Comparison of ENCODE assay signal across 1 cellular context in the genomic region with DNA sequence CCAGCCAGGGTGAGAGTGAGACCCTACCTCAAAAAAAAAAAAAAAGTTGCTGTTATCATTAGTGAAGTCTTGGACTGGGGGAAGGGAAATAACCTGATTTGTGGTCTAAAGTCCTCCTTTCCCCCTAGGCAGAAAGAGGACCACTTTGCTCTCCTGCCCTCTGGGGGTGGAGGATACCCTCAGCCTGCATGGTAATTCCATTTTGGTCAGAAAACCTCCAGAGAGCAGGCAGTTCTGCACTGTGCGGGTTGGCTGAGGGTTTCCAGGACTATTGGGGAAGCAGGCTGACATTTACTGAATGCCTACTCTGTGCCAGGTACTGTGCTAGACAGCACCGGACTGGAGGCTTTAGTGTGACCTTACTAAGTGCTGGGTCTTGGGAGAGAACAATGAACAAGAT.
TF ChIP-seq lines count a peak whose summit lies in the region.

No MANE protein-coding gene starts in this region.

TF ChIP-seq in HEK293, 187 proteins besides CTCF, POLR2A, EP300 and RAD21:
- no peak for TF ChIP-seq ZNF23 (tag by site-specific recombination; IDR thresholded peaks at IDR 0.05; ENCODE audit: borderline replicate concordance)
- TF ChIP-seq, protein P1, sequence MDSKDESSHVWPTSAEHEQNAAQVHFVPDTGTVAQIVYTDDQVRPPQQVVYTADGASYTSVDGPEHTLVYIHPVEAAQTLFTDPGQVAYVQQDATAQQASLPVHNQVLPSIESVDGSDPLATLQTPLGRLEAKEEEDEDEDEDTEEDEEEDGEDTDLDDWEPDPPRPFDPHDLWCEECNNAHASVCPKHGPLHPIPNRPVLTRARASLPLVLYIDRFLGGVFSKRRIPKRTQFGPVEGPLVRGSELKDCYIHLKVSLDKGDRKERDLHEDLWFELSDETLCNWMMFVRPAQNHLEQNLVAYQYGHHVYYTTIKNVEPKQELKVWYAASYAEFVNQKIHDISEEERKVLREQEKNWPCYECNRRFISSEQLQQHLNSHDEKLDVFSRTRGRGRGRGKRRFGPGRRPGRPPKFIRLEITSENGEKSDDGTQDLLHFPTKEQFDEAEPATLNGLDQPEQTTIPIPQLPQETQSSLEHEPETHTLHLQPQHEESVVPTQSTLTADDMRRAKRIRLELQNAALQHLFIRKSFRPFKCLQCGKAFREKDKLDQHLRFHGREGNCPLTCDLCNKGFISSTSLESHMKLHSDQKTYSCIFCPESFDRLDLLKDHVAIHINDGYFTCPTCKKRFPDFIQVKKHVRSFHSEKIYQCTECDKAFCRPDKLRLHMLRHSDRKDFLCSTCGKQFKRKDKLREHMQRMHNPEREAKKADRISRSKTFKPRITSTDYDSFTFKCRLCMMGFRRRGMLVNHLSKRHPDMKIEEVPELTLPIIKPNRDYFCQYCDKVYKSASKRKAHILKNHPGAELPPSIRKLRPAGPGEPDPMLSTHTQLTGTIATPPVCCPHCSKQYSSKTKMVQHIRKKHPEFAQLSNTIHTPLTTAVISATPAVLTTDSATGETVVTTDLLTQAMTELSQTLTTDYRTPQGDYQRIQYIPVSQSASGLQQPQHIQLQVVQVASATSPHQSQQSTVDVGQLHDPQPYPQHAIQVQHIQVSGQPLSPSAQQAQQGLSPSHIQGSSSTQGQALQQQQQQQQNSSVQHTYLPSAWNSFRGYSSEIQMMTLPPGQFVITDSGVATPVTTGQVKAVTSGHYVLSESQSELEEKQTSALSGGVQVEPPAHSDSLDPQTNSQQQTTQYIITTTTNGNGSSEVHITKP (tag by site-specific recombination; IDR thresholded peaks at IDR 0.05) = peak; percentile 85
